ENCODE assay signal across 1 cellular context in genomic region chr17:8176197-8176940, GRCh38.
TF ChIP-seq lines count a peak whose summit lies in the region.

Gene TMEM107 (minus strand): TSS chr17:8176380. CDS start chr17:8176286, 94 bp downstream.

TF ChIP-seq in K562, 482 proteins besides CTCF, POLR2A, EP300 and RAD21 (continued from another document and continues in another):
- TF ChIP-seq CEBPZ (IDR thresholded peaks at IDR 0.05; ENCODE audit: borderline replicate concordance, low read depth, low read length) (no peak), MLLT1 (IDR thresholded peaks at IDR 0.05) (no peak), ETS2 (tag; IDR thresholded peaks at IDR 0.05; ENCODE audit: borderline replicate concordance, poor library complexity, severe bottlenecking) (no peak), ZBED1 (IDR thresholded peaks at IDR 0.05) (no peak), ZNF165 (CRISPR knock-in tag; IDR thresholded peaks at IDR 0.05; ENCODE audit: borderline replicate concordance) (no peak), ATF1 (CRISPR knock-in tag; IDR thresholded peaks at IDR 0.05) (no peak), ATF1 (tag; IDR thresholded peaks at IDR 0.05) (0 out of 2 replicates have a peak, but pooled peaks have one; percentile 8), ZNF57 (CRISPR knock-in tag; IDR thresholded peaks at IDR 0.05) (no peak), ZC3H4 (CRISPR knock-in tag; IDR thresholded peaks at IDR 0.05; ENCODE audit: borderline replicate concordance) (no peak), ZNF592 (IDR thresholded peaks at IDR 0.05) (no peak), SIRT6 (IDR thresholded peaks at IDR 0.05; ENCODE audit: low read depth, low read length) (no peak), ZBTB8A (IDR thresholded peaks at IDR 0.05; ENCODE audit: partially characterized antibody) (no peak), ZNF780A (CRISPR knock-in tag; IDR thresholded peaks at IDR 0.05) (no peak), SIN3A (IDR thresholded peaks at IDR 0.05; ENCODE audit: borderline replicate concordance in 2 of 2, control insufficient read depth in 1 of 2, low read depth in 2 of 2, low read length in 2 of 2) (peak; percentile 54 to 61; a peak in 1 of 4 replicates), ZNF609 (CRISPR knock-in tag; IDR thresholded peaks at IDR 0.05; ENCODE audit: borderline replicate concordance) (no peak), ZFP30 (CRISPR knock-in tag; IDR thresholded peaks at IDR 0.05; ENCODE audit: borderline replicate concordance) (no peak), RBFOX2 (IDR thresholded peaks at IDR 0.05; ENCODE audit: low read depth, low read length) (peak; percentile 76), SUPT5H (IDR thresholded peaks at IDR 0.05) (0 out of 2 replicates have a peak, but pooled peaks have one; percentile 45), NFE2L1 (tag; IDR thresholded peaks at IDR 0.05; ENCODE audit: borderline replicate concordance, low read depth) (no peak), COPS2 (conservative IDR thresholded peaks at IDR 0.05) (no peak), DEAF1 (CRISPR knock-in tag; IDR thresholded peaks at IDR 0.05) (no peak), ZNF77 (CRISPR knock-in tag; IDR thresholded peaks at IDR 0.05) (no peak), RBM15 (IDR thresholded peaks at IDR 0.05; ENCODE audit: insufficient read depth, low read length) (no peak), BRD9 (IDR thresholded peaks at IDR 0.05; ENCODE audit: low read depth, partially characterized antibody) (no peak), TEAD2 (tag; IDR thresholded peaks at IDR 0.05) (no peak), KDM2B (CRISPR knock-in tag; IDR thresholded peaks at IDR 0.05) (no peak), TCF15 (CRISPR knock-in tag; IDR thresholded peaks at IDR 0.05) (no peak), ZSCAN29 (IDR thresholded peaks at IDR 0.05) (0 out of 2 replicates have a peak, but pooled peaks have one; percentile 61), MIER1 (IDR thresholded peaks at IDR 0.05; ENCODE audit: low read depth) (no peak), MBD1 (CRISPR knock-in tag; IDR thresholded peaks at IDR 0.05) (no peak), ZNF23 (CRISPR knock-in tag; IDR thresholded peaks at IDR 0.05) (no peak), CBX5 (IDR thresholded peaks at IDR 0.05; ENCODE audit: borderline replicate concordance, low read depth) (no peak), LCOR (CRISPR knock-in tag; IDR thresholded peaks at IDR 0.05) (no peak), EWSR1 (IDR thresholded peaks at IDR 0.05; ENCODE audit: borderline replicate concordance, low read depth, partially characterized antibody) (no peak), POLR2AphosphoS5 (IDR thresholded peaks at IDR 0.05; ENCODE audit: control insufficient read depth, insufficient read depth, low read depth, low read length) (0 out of 2 replicates have a peak, but pooled peaks have one; percentile 24), PTBP1 (IDR thresholded peaks at IDR 0.05; ENCODE audit: low read depth, low read length) (no peak), RFX1 (IDR thresholded peaks at IDR 0.05) (peak; percentile 97), ZBTB9 (CRISPR knock-in tag; IDR thresholded peaks at IDR 0.05) (no peak), ZBTB49 (CRISPR knock-in tag; IDR thresholded peaks at IDR 0.05; ENCODE audit: borderline replicate concordance) (no peak)
